In genomic region chr13:88937381-88937780, GRCh38 we compare ENCODE assay signal across 16 cellular contexts.
"Had no signal": no experiment of that assay in that cellular context is flagged by ENCODE, and none has a peak within 500 bp of the region (broad histone marks: within the 10 kb centered on the region; RNA-seq: fewer than 3 reads in every experiment).

No MANE protein-coding gene starts in this region.

- DNase-seq: colonic mucosa; dermis blood vessel endothelial cell; erythroblast; foreskin keratinocyte; head of caudate nucleus; kidney; left colon; left ventricle myocardium superior; naive thymus-derived CD4-positive, alpha-beta T cell; nephron progenitor cell; psoas muscle; sigmoid colon; stimulated activated naive CD4-positive, alpha-beta T cell; stomach; substantia nigra; transverse colon had no signal

- ATAC-seq: foreskin keratinocyte; left colon; left ventricle myocardium superior; naive thymus-derived CD4-positive, alpha-beta T cell; psoas muscle had no signal

- H3K36me3 Mint-ChIP-seq: naive thymus-derived CD4-positive, alpha-beta T cell had no signal

- H3K4me3 Mint-ChIP-seq: naive thymus-derived CD4-positive, alpha-beta T cell; nephron progenitor cell had no signal

- H3K27ac Mint-ChIP-seq: naive thymus-derived CD4-positive, alpha-beta T cell; nephron progenitor cell had no signal

- H3K4me1 Mint-ChIP-seq: nephron progenitor cell had no signal

- H3K9me3 Mint-ChIP-seq: nephron progenitor cell had no signal

- H3K27me3 Mint-ChIP-seq: naive thymus-derived CD4-positive, alpha-beta T cell had no signal
